8 cellular contexts compared by ENCODE assay signal in the genomic region with DNA sequence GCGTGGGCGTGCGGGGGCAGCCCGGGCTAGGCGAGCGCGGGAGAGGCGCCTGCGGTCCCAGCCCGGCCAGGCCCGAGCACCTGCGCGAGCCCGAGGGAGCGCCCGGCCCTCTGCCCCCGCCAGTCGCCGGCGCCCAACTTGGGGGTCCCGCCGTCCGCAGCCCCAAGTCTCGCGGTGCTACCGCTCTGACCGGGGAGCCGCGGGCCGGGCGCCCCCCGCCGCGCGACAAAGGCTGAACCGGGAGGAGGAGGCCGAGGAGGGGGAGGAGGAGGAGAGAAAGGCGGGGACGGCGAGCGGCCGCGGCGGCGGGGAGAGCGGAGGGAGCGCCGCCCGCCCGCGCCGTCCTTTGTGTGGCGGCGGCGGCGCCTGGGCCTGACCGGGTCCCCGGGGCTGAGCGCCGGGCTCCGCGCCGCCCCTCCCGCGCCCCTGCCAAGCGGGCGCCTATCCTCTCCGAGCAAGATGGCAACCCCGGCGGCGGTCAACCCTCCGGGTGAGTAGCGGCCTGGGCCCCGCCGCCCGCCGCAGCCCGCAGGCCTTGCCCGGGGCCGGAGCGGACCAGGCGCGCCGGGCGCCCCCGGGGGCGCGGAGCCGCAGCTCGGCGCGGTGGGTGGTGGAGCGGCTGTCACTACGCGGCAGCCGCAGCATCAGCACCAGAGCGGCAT. TPM values are rescaled to one million over a fixed set of nuclear protein-coding genes. Genes with fewer than 3 reads are reported as not detected.
DNase-seq lines count a peak whose midpoint lies in the region; ATAC-seq and TF ChIP-seq lines count a peak whose summit lies in the region.

TSS of gene ARNT2 (plus strand) at position 326 of the 662 bp plus-strand sequence. CDS start at position 460, 134 bp downstream.

- H3K9me3 Mint-ChIP-seq in activated T-helper 2 cell treated with anti-CD3 and anti-CD28 coated beads, Interferon-gamma antibody, Interleukin-2, Interleukin-4, amounts not matched to agents 10 μg/mL and 5 μg/mL and 100 μg/mL, durations not matched to agents 14 hours and 24 hours and 36 hours = no peaks in the 10 kb centered on the region

- intact Hi-C loops in A673 (cut with micrococcal nuclease; ENCODE audit: unreplicated experiment) = no loop called here
- intact Hi-C loops in activated T-helper 2 cell treated with anti-CD3 and anti-CD28 coated beads, Interferon-gamma antibody, Interleukin-2, Interleukin-4, amounts not matched to agents 10 μg/mL and 5 μg/mL and 100 μg/mL, durations not matched to agents 14 hours and 24 hours and 36 hours (cut with micrococcal nuclease) = no loop called here
- intact Hi-C loops in left ventricle myocardium superior (cut with micrococcal nuclease) = no loop called here

- no peaks in the 10 kb centered on the region for H3K4me1 ChIP-seq in A673 (ENCODE audit: insufficient read depth, low read length, poor library complexity, severe bottlenecking)
- H3K4me1 ChIP-seq in HAP-1 = peaks cover 39% of the 10 kb centered on the region

- POLR2A ChIA-PET in A673 (lab: Charles Lee; ENCODE audit: low non-redundant PET) = no interaction called here

- H3K9me3 ChIP-seq in A673 (ENCODE audit: low read depth, low read length, poor library complexity, severe bottlenecking) = no peaks in the 10 kb centered on the region
- H3K9me3 ChIP-seq in HAP-1 = no peaks in the 10 kb centered on the region

- TF ChIP-seq CTCF in A673 (conservative IDR thresholded peaks at IDR 0.05; ENCODE audit: low read depth, low read length) (no peak), retinal pigment epithelial cell (conservative IDR thresholded peaks at IDR 0.05; ENCODE audit: low read depth, low read length) (no peak)

- peaks cover 61% of the 10 kb centered on the region for H3K27me3 ChIP-seq in A673 (replicated peaks; ENCODE audit: insufficient read depth, low read depth, low read length, poor library complexity)
- H3K27me3 ChIP-seq in HAP-1 (ENCODE audit: low read depth) = no peaks in the 10 kb centered on the region

- peaks cover 64% of the 10 kb centered on the region for H3K27me3 Mint-ChIP-seq in activated T-helper 2 cell treated with anti-CD3 and anti-CD28 coated beads, Interferon-gamma antibody, Interleukin-2, Interleukin-4, amounts not matched to agents 10 μg/mL and 5 μg/mL and 100 μg/mL, durations not matched to agents 14 hours and 24 hours and 36 hours (ENCODE audit: low read depth)

- H3K4me1 Mint-ChIP-seq in activated T-helper 2 cell treated with anti-CD3 and anti-CD28 coated beads, Interferon-gamma antibody, Interleukin-2, Interleukin-4, amounts not matched to agents 10 μg/mL and 5 μg/mL and 100 μg/mL, durations not matched to agents 14 hours and 24 hours and 36 hours (ENCODE audit: low read depth) = peaks cover 3% of the 10 kb centered on the region

- no peaks in the 10 kb centered on the region for H3K36me3 Mint-ChIP-seq in activated T-helper 2 cell treated with anti-CD3 and anti-CD28 coated beads, Interferon-gamma antibody, Interleukin-2, Interleukin-4, amounts not matched to agents 10 μg/mL and 5 μg/mL and 100 μg/mL, durations not matched to agents 14 hours and 24 hours and 36 hours (ENCODE audit: low read depth)

- no TSS peak for BruUV-seq in A673 (replicated peaks; lab: Mats Ljungman, UMichigan)

- H3K4me3 ChIP-seq in A673 (ENCODE audit: low read depth, low read length, poor library complexity, severe bottlenecking) (peak within 1 kb of the TSS; percentile 37), HAP-1 (peak within 1 kb of the TSS; percentile 49), retinal pigment epithelial cell (ENCODE audit: low read length) (peak within 1 kb of the TSS; percentile 66)

- DNase-seq in A673 (ENCODE audit: low spot score) = no peak
- peak; percentile 69 to 82 for DNase-seq in HAP-1 (ENCODE audit: low spot score in 2 of 2)
- no peak for DNase-seq in activated T-helper 2 cell treated with anti-CD3 and anti-CD28 coated beads, Interferon-gamma antibody, Interleukin-2, Interleukin-4, amounts not matched to agents 10 μg/mL and 5 μg/mL and 100 μg/mL, durations not matched to agents 14 hours and 24 hours and 36 hours (ENCODE audit: low spot score)
- peak; percentile 61 for DNase-seq in left ventricle myocardium superior
- no peak for DNase-seq in retinal pigment epithelial cell (ENCODE audit: low read depth)
- no peak for DNase-seq in stimulated activated CD4-positive, alpha-beta T cell treated with anti-CD3 and anti-CD28 coated beads, Interleukin-2, amount 100 ng/mL, for 48 hours

- peak within 1 kb of the TSS; percentile 17 for H3K4me3 Mint-ChIP-seq in activated T-helper 2 cell treated with anti-CD3 and anti-CD28 coated beads, Interferon-gamma antibody, Interleukin-2, Interleukin-4, amounts not matched to agents 10 μg/mL and 5 μg/mL and 100 μg/mL, durations not matched to agents 14 hours and 24 hours and 36 hours (ENCODE audit: low read depth)

- H3K27ac Mint-ChIP-seq in activated T-helper 2 cell treated with anti-CD3 and anti-CD28 coated beads, Interferon-gamma antibody, Interleukin-2, Interleukin-4, amounts not matched to agents 10 μg/mL and 5 μg/mL and 100 μg/mL, durations not matched to agents 14 hours and 24 hours and 36 hours = no peak within 1 kb of the TSS

- in situ Hi-C loops in HAP-1 (cut with MboI; ENCODE audit: low sequenced_read_pairs) = no loop called here

- peak; percentile 85 for ATAC-seq in left ventricle myocardium superior
- ATAC-seq in GM18870 (IDR thresholded peaks at IDR 0.05; ENCODE audit: unreplicated experiment) = no peak
- ATAC-seq in GM18520 (IDR thresholded peaks at IDR 0.05; ENCODE audit: unreplicated experiment) = no peak

- H3K36me3 ChIP-seq in A673 (ENCODE audit: insufficient read depth, low read length, poor library complexity, severe bottlenecking) (no peaks in the 10 kb centered on the region), HAP-1 (replicated peaks) (no peaks in the 10 kb centered on the region; the same call in 1 of the 2 replicates)

- no peak within 1 kb of the TSS for H3K27ac ChIP-seq in A673 (ENCODE audit: low read depth, low read length, poor library complexity, severe bottlenecking)

- CTCF ChIA-PET in A673 (lab: Charles Lee) = no interaction called here

RNA-seq across cellular contexts. Expression of gene ARNT2, which starts in this region (rescaled TPM):
- total RNA-seq in A673 (2021) (1.4 and 2.1 TPM in 2 replicates), left ventricle myocardium superior (4.1 TPM)
- 0.28 TPM in 1 of 2 replicates, not detected in the other for total RNA-seq in activated T-helper 2 cell treated with anti-CD3 and anti-CD28 coated beads, Interferon-gamma antibody, Interleukin-2, Interleukin-4, amounts not matched to agents 10 μg/mL and 5 μg/mL and 100 μg/mL, durations not matched to agents 14 hours and 24 hours and 36 hours

Comparison
In these comparisons a context has a peak if more than half of its experiments do, and no peak if none do; other contexts are left out.
1. DNase-seq: peak in HAP-1 (2 of 2) and left ventricle myocardium superior (single experiment); none in A673 (single experiment), activated T-helper 2 cell treated with anti-CD3 and anti-CD28 coated beads, Interferon-gamma antibody, Interleukin-2, Interleukin-4, amounts not matched to agents 10 μg/mL and 5 μg/mL and 100 μg/mL, durations not matched to agents 14 hours and 24 hours and 36 hours (single experiment), retinal pigment epithelial cell (single experiment) and stimulated activated CD4-positive, alpha-beta T cell treated with anti-CD3 and anti-CD28 coated beads, Interleukin-2, amount 100 ng/mL, for 48 hours (0 of 2).
2. Peak in every context shown above with its lines, with median percentiles within 50 percentile points of each other: H3K4me3 ChIP-seq.